17 cellular contexts compared by ENCODE assay signal in the genomic region with DNA sequence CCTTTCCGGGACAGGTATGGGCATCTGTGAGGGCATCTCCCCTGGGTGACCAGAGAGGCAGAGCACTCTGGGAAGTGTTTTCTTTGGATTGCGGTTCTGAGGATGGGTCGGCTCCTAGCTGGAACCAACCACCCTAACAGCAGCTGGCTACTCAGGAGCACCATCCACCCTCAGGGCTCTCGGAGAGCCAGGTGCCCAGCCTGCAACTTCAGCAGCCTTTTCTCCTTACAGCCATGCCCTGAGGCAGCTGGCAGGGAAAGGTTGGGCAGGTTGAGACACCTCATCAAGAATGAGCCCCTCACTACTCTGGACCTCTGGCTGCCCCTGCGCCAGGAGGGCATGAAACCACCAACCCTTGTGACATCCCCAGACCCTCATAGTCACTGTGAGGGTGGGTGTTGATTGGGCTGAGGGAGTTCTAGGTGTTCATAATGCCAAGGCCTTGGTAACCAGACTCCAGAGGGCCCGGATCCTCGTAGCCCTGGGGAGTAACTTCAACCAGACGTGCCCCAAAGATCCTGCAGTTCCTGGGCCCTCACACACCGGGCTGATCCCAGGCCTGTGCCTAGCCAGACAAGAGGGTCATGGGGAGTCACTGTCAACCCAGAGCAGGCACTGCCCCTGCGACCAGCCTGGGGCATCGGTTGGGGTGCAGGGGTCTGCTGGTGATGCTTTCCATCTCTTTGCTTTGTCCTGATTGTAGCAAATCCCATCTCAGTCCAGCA.
A peak's percentile ranks its signal among the peaks of the same experiment; 100 is the strongest.
DNase-seq lines count a peak whose midpoint lies in the region; ATAC-seq, FAIRE-seq and TF ChIP-seq lines count a peak whose summit lies in the region.
"Had no signal": no experiment of that assay in that cellular context is flagged by ENCODE, and none has a peak within 500 bp of the region (broad histone marks: within the 10 kb centered on the region; RNA-seq: fewer than 3 reads in every experiment).

No MANE protein-coding gene starts in this region.

- peaks cover 9% of the 10 kb centered on the region for H3K27me3 Mint-ChIP-seq in astrocyte (ENCODE audit: low read depth, unreplicated experiment)
- H3K27me3 Mint-ChIP-seq: CD4-positive, alpha-beta T cell had no signal

- peaks cover 2% of the 10 kb centered on the region for H3K9me3 Mint-ChIP-seq in astrocyte (ENCODE audit: unreplicated experiment)
- H3K9me3 Mint-ChIP-seq: CD4-positive, alpha-beta T cell had no signal

- H3K9me3 ChIP-seq in HCT116 (ENCODE audit: control insufficient read depth in 1 of 2, insufficient read depth in 1 of 2, low read depth in 1 of 2, low read length in 2 of 2) (no peaks in the 10 kb centered on the region), astrocyte (ENCODE audit: insufficient read depth, low read depth, low read length) (no peaks in the 10 kb centered on the region), esophagus squamous epithelium (no peaks in the 10 kb centered on the region), spleen (no peaks in the 10 kb centered on the region)
- H3K9me3 ChIP-seq: HAP-1 had no signal

- H3K4me2 ChIP-seq in HCT116 (ENCODE audit: low read length) (peak overlapping the region; percentile 23; the same call in 1 of the 2 replicates), astrocyte (ENCODE audit: low read length) (peak overlapping the region; percentile 10)

- peaks cover 5% of the 10 kb centered on the region for H3K36me3 Mint-ChIP-seq in astrocyte (ENCODE audit: low read depth, unreplicated experiment)

- H3K4me3 ChIP-seq in HCT116 (replicated peaks in 1 of 2; ENCODE audit: low read depth in 1 of 2, low read length in 2 of 2) (no peak overlapping the region), astrocyte (ENCODE audit: insufficient read depth, low read depth, low read length) (no peak overlapping the region), esophagus squamous epithelium (no peak overlapping the region), spleen (no peak overlapping the region)
- H3K4me3 ChIP-seq: HAP-1, K562 had no signal

- no TSS peak for BruUV-seq in HCT116 (replicated peaks; lab: Mats Ljungman, UMichigan)

- peaks cover 8% of the 10 kb centered on the region for H3K4me1 Mint-ChIP-seq in astrocyte (ENCODE audit: low read depth, unreplicated experiment)

- TF ChIP-seq CTCF in HCT116 (IDR thresholded peaks at IDR 0.05 in 2 of 3, conservative IDR thresholded peaks at IDR 0.05 in 1 of 3; ENCODE audit: borderline replicate concordance in 1 of 3, insufficient read depth in 1 of 3, low read depth in 2 of 3, low read length in 2 of 3), result no peak
- no peak for TF ChIP-seq CTCF in astrocyte (IDR thresholded peaks at IDR 0.05; ENCODE audit: insufficient read depth, low read depth, low read length)
- no peak for TF ChIP-seq CTCF in esophagus squamous epithelium (IDR thresholded peaks at IDR 0.05)
- no peak for TF ChIP-seq CTCF in spleen (IDR thresholded peaks at IDR 0.05 in 8 of 11, conservative IDR thresholded peaks at IDR 0.05 in 3 of 11)

- 30 to 73% methylated on average over 2 to 4 of the region's 11 CpGs for WGBS in esophagus squamous epithelium, 2 donors
- WGBS in spleen, 5 donors, result 83 to 97% (median 94%) methylated on average over 6 to 11 of the region's 11 CpGs

- no peak overlapping the region for H3K27ac Mint-ChIP-seq in astrocyte (ENCODE audit: unreplicated experiment)
- H3K27ac Mint-ChIP-seq: CD4-positive, alpha-beta T cell had no signal

- no peak for FAIRE-seq in astrocyte (lab: Jason Lieb, UNC)
- FAIRE-seq: K562, RCC 7860 had no signal

- H3K4me1 ChIP-seq in HCT116 (ENCODE audit: control insufficient read depth in 1 of 2, insufficient read depth in 2 of 2, low read length in 2 of 2) (peaks cover 0 to 26% of the 10 kb centered on the region in 2 experiments; a peak in 2 of 4 replicates), astrocyte (ENCODE audit: insufficient read depth, low read length) (peaks cover 11% of the 10 kb centered on the region), esophagus squamous epithelium (peaks cover 11 to 52% (median 25%) of the 10 kb centered on the region in 3 donors), spleen (no peaks in the 10 kb centered on the region)
- H3K4me1 ChIP-seq: HAP-1 had no signal

- H3K79me2 ChIP-seq in HCT116 (ENCODE audit: insufficient read depth, low read length) (no peaks in the 10 kb centered on the region), astrocyte (ENCODE audit: insufficient read depth, low read length) (no peaks in the 10 kb centered on the region)

- RAD21 ChIA-PET in HCT116 (lab: Charles Lee; ENCODE audit: low non-redundant PET in 1 of 2, low total read pairs in 2 of 2, uncharacterized antibody in 2 of 2, unreplicated experiment in 2 of 2), result no interaction called here

- no peak for TF ChIP-seq POLR2A in HCT116 (IDR thresholded peaks at IDR 0.05; ENCODE audit: borderline replicate concordance, extremely low read depth, insufficient read depth, insufficient read length)
- no peak for TF ChIP-seq POLR2A in esophagus squamous epithelium (IDR thresholded peaks at IDR 0.05)
- no peak for TF ChIP-seq POLR2A in spleen (IDR thresholded peaks at IDR 0.05)

- H2AFZ ChIP-seq in HCT116 (ENCODE audit: low read depth, low read length, poor library complexity, severe bottlenecking), result no peak overlapping the region
- H2AFZ ChIP-seq in astrocyte (ENCODE audit: low read depth, low read length), result no peak overlapping the region

- DNase-seq in HCT116 (ENCODE audit: low read depth, low spot score), result no peak
- DNase-seq in astrocyte (ENCODE audit: low read depth), result no peak
- no peak for DNase-seq in esophagus squamous epithelium (lab: John Stamatoyannopoulos, UW)
- peak; percentile 46 for DNase-seq in spleen
- no peak for DNase-seq in NCI-H2081 treated with DMSO at 0.1 percent for 48 hours (lab: John Stamatoyannopoulos, UW)
- no peak for DNase-seq in iPS-NIHi11 (ENCODE audit: low spot score)
- DNase-seq: ACHN; CD4-positive, alpha-beta T cell; NCI-H1417 treated with DMSO at 0.1 percent for 48 hours; NCI-H2029; NCI-H524; SHP77 treated with DMSO at 0.1 percent for 48 hours had no signal

- H4K20me1 ChIP-seq in HCT116 (ENCODE audit: insufficient read depth), result no peaks in the 10 kb centered on the region
- H4K20me1 ChIP-seq in astrocyte (ENCODE audit: insufficient read depth, low read length), result no peaks in the 10 kb centered on the region

- no peaks in the 10 kb centered on the region for H3K9me2 ChIP-seq in HCT116 (ENCODE audit: insufficient read depth)

- H3K36me3 ChIP-seq in HCT116 (ENCODE audit: control insufficient read depth in 1 of 2, insufficient read depth in 2 of 2, low read length in 2 of 2) (no peaks in the 10 kb centered on the region), astrocyte (ENCODE audit: insufficient read depth, low read length) (no peaks in the 10 kb centered on the region), esophagus squamous epithelium (no peaks in the 10 kb centered on the region), spleen (peaks cover 0 to 26% (median 0%) of the 10 kb centered on the region in 6 donors)
- H3K36me3 ChIP-seq: HAP-1 had no signal

- POLR2A ChIA-PET in HCT116 (lab: Charles Lee), result no interaction called here

- H3K9ac ChIP-seq in HCT116 (ENCODE audit: low read length) (no peak overlapping the region), astrocyte (ENCODE audit: low read length) (no peak overlapping the region)

- H3K27ac ChIP-seq in HCT116 (ENCODE audit: low read depth, low read length) (no peak overlapping the region), astrocyte (ENCODE audit: low read depth, low read length) (no peak overlapping the region), esophagus squamous epithelium (peak overlapping the region; percentile 71 to 77 (median 76)), spleen (no peak overlapping the region)

- H3K4me3 Mint-ChIP-seq in astrocyte (ENCODE audit: unreplicated experiment), result no peak overlapping the region
- H3K4me3 Mint-ChIP-seq: CD4-positive, alpha-beta T cell had no signal

- ATAC-seq in HCT116 (no peak), HG02884 (IDR thresholded peaks at IDR 0.05; ENCODE audit: unreplicated experiment) (no peak), HG03565 (IDR thresholded peaks at IDR 0.05; ENCODE audit: unreplicated experiment) (no peak)
- ATAC-seq: K562 had no signal

- TF ChIP-seq RAD21 in HCT116 (IDR thresholded peaks at IDR 0.05; ENCODE audit: low read depth), result no peak

- H3K27me3 ChIP-seq in HCT116 (ENCODE audit: insufficient read depth, low read length), result no peaks in the 10 kb centered on the region
- H3K27me3 ChIP-seq in astrocyte (ENCODE audit: insufficient read depth, low read length), result no peaks in the 10 kb centered on the region
- peaks cover 0 to 14% (median 0%) of the 10 kb centered on the region in 4 donors for H3K27me3 ChIP-seq in esophagus squamous epithelium
- no peaks in the 10 kb centered on the region for H3K27me3 ChIP-seq in spleen (replicated peaks in 1 of 7)

- CTCF ChIA-PET in HCT116 (lab: Charles Lee), result interaction anchor here (1.5 kb wide), 1 partner anchor 13 kb away, joined by 7 read pairs; no protein-coding TSS in a partner anchor

- intact Hi-C loops in HCT116 (cut with micrococcal nuclease) (no loop called here), esophagus squamous epithelium (cut with DNase I) (no loop called here), spleen (cut with DNase I; ENCODE audit: low total_unique reads) (no loop called here)

TF ChIP-seq in HCT116, 20 proteins besides CTCF, POLR2A, EP300 and RAD21 (continues in another document):
- no peak for TF ChIP-seq ZFX (IDR thresholded peaks at IDR 0.05)
- TF ChIP-seq CEBPB (IDR thresholded peaks at IDR 0.05; ENCODE audit: low read depth), result no peak
- TF ChIP-seq SIN3A (IDR thresholded peaks at IDR 0.05; ENCODE audit: low read depth), result no peak
- TF ChIP-seq, protein P1, sequence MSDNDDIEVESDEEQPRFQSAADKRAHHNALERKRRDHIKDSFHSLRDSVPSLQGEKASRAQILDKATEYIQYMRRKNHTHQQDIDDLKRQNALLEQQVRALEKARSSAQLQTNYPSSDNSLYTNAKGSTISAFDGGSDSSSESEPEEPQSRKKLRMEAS (IDR thresholded peaks at IDR 0.05), result no peak
- TF ChIP-seq SRF (IDR thresholded peaks at IDR 0.05; ENCODE audit: low read depth), result no peak
- no peak for TF ChIP-seq YY1 (IDR thresholded peaks at IDR 0.05; ENCODE audit: extremely low read depth, insufficient replicate concordance, low read depth, low read length)
- TF ChIP-seq SP1 (IDR thresholded peaks at IDR 0.05; ENCODE audit: low read depth), result no peak
- TF ChIP-seq ZNF274 (IDR thresholded peaks at IDR 0.05; ENCODE audit: low read depth, low read length), result no peak

Comparison
In these comparisons a context has a peak if more than half of its experiments do, and no peak if none do; other contexts are left out.
1. H3K27ac ChIP-seq: peak in esophagus squamous epithelium (4 of 4); none in HCT116 (single experiment), astrocyte (single experiment) and spleen (0 of 8).